In genomic region chr7:158649279-158649678, GRCh38 we compare ENCODE assay signal across 11 cellular contexts. TPM values are rescaled to one million over a fixed set of nuclear protein-coding genes. Genes with fewer than 3 reads are reported as not detected.
DNase-seq lines count a peak whose midpoint lies in the region; ATAC-seq and TF ChIP-seq lines count a peak whose summit lies in the region.
"Had no signal": no experiment of that assay in that cellular context is flagged by ENCODE, and none has a peak within 500 bp of the region (broad histone marks: within the 10 kb centered on the region; RNA-seq: fewer than 3 reads in every experiment).

No MANE protein-coding gene starts in this region.

- H3K4me3 ChIP-seq in epithelial cell of proximal tubule (ENCODE audit: low read depth, low read length) (no peak overlapping the region), trophoblast cell (ENCODE audit: low read depth, low read length) (no peak overlapping the region)

- no peak overlapping the region for H3K14ac ChIP-seq in trophoblast cell (ENCODE audit: low read length)

- peak; percentile 76 for DNase-seq in DMS53 treated with DMSO at 0.1 percent for 48 hours (lab: John Stamatoyannopoulos, UW; ENCODE audit: unreplicated experiment)
- DNase-seq in OCI-M1 (lab: John Stamatoyannopoulos, UW) = peak; percentile 1
- DNase-seq in epithelial cell of proximal tubule (ENCODE audit: low read depth) = peak; percentile 26
- DNase-seq in trophoblast cell = peak; percentile 58 to 83
- no peak for DNase-seq in NK-92 (lab: John Stamatoyannopoulos, UW; ENCODE audit: unreplicated experiment)
- no peak for DNase-seq in NCI-H345 treated with DMSO at 0.1 percent for 48 hours (lab: John Stamatoyannopoulos, UW; ENCODE audit: unreplicated experiment)
- no peak for DNase-seq in KBM-7
- DNase-seq: activated naive CD4-positive, alpha-beta T cell; T-helper 17 cell had no signal

- H2AFZ ChIP-seq in trophoblast cell (ENCODE audit: insufficient read depth, low read length, poor library complexity) = no peak overlapping the region
- H2AFZ ChIP-seq: parathyroid adenoma had no signal

- H2BK12ac ChIP-seq in trophoblast cell (ENCODE audit: low read length) = no peak overlapping the region

- no peak overlapping the region for H4K12ac ChIP-seq in trophoblast cell (ENCODE audit: low read depth, low read length)

- no peak for ATAC-seq in HG02759 (IDR thresholded peaks at IDR 0.05; ENCODE audit: unreplicated experiment)
- ATAC-seq: T-helper 17 cell had no signal

- no peaks in the 10 kb centered on the region for H3K4me1 ChIP-seq in trophoblast cell (ENCODE audit: control insufficient read depth in 1 of 2, insufficient read depth in 2 of 2, low read length in 2 of 2)
- H3K4me1 ChIP-seq: parathyroid adenoma had no signal

- no peaks in the 10 kb centered on the region for H3K27me3 ChIP-seq in trophoblast cell (ENCODE audit: insufficient read depth, low read length)

- H3K27ac ChIP-seq in trophoblast cell (ENCODE audit: low read depth, low read length) = no peak overlapping the region
- H3K27ac ChIP-seq: parathyroid adenoma had no signal

- H3K9me3 ChIP-seq in trophoblast cell (ENCODE audit: insufficient read depth, low read depth, low read length) = peaks cover 2% of the 10 kb centered on the region

- H3K79me2 ChIP-seq in trophoblast cell (ENCODE audit: control insufficient read depth, insufficient read depth, low read length, poor library complexity) = no peaks in the 10 kb centered on the region
- H3K79me2 ChIP-seq: parathyroid adenoma had no signal

- H3K4me2 ChIP-seq in trophoblast cell (ENCODE audit: low read length) = no peak overlapping the region

- H2BK120ac ChIP-seq in trophoblast cell (ENCODE audit: insufficient read depth, low read length, poor library complexity) = no peak overlapping the region

- H2AK5ac ChIP-seq in trophoblast cell (ENCODE audit: low read length) = no peak overlapping the region

- H3K79me1 ChIP-seq in trophoblast cell (ENCODE audit: low read length) = no peaks in the 10 kb centered on the region

- H2BK5ac ChIP-seq in trophoblast cell (ENCODE audit: low read depth, low read length, poor library complexity) = no peak overlapping the region

- in situ Hi-C loops in KBM-7 (cut with MboI; ENCODE audit: low pct_unique_long_range_greater_than_20kb, low sequenced_read_pairs) = no loop called here

- no peak overlapping the region for H4K91ac ChIP-seq in trophoblast cell (ENCODE audit: low read depth, low read length)

- no peak overlapping the region for H4K8ac ChIP-seq in trophoblast cell (ENCODE audit: low read depth, low read length)

- no peak overlapping the region for H3K23ac ChIP-seq in trophoblast cell (ENCODE audit: low read length)

- no CpG with 5 or more reads among the region's 2 CpGs for WGBS in trophoblast cell (ENCODE audit: extremely low coverage, insufficient coverage, insufficient read length)

- peaks cover 25 to 41% of the 10 kb centered on the region in 2 experiments for H3K36me3 ChIP-seq in trophoblast cell (ENCODE audit: control insufficient read depth in 1 of 2, insufficient read depth in 2 of 2, low read length in 2 of 2)

- TF ChIP-seq CTCF in epithelial cell of proximal tubule (conservative IDR thresholded peaks at IDR 0.05; ENCODE audit: low read depth, low read length) = no peak

- H3K9ac ChIP-seq in trophoblast cell (ENCODE audit: low read length) = no peak overlapping the region
- H3K9ac ChIP-seq: parathyroid adenoma had no signal

- H3K18ac ChIP-seq in trophoblast cell (ENCODE audit: low read length) = no peak overlapping the region

- no peak overlapping the region for H3K4ac ChIP-seq in trophoblast cell (ENCODE audit: low read depth, low read length)

RNA-seq across cellular contexts. Expression of gene NCAPG2, which starts 55.3 kb away (rescaled TPM):
- total RNA-seq in epithelial cell of proximal tubule = 30.1 and 35.2 TPM in 2 replicates
- polyA plus RNA-seq in trophoblast cell (2013) = 19.4 and 19.7 TPM in 2 replicates

Comparison
In these comparisons a context has a peak if more than half of its experiments do, and no peak if none do; other contexts are left out.
1. DNase-seq: peak in DMS53 treated with DMSO at 0.1 percent for 48 hours (single experiment), OCI-M1 (single experiment), epithelial cell of proximal tubule (single experiment) and trophoblast cell (2 of 2); none in NK-92 (single experiment), NCI-H345 treated with DMSO at 0.1 percent for 48 hours (single experiment) and KBM-7 (single experiment).